ENCODE assay signal across 36 cellular contexts in genomic region chr12:21585485-21585884, GRCh38. TPM values are rescaled to one million over a fixed set of nuclear protein-coding genes. Genes with fewer than 3 reads are reported as not detected.
"Had no signal": no experiment of that assay in that cellular context is flagged by ENCODE, and none has a peak within 500 bp of the region (broad histone marks: within the 10 kb centered on the region; RNA-seq: fewer than 3 reads in every experiment).

No MANE protein-coding gene starts in this region.

- H3K9me3 ChIP-seq: adrenal gland, body of pancreas had no signal

- DNase-seq: activated effector memory CD4-positive, alpha-beta T cell treated with anti-CD3 and anti-CD28 coated beads, Interleukin-2, amount 50 U/mL, for 16 hours; activated effector memory CD4-positive, alpha-beta T cell treated with Interleukin-2 at 50 U/mL for 16 hours; activated gamma-delta T cell; activated gamma-delta T cell treated with Interleukin-2 at 50 U/mL for 16 hours; activated naive CD4-positive, alpha-beta T cell; activated naive CD4-positive, alpha-beta T cell treated with anti-CD3 and anti-CD28 coated beads for 36 hours; activated naive CD4-positive, alpha-beta T cell treated with anti-CD3 and anti-CD28 coated beads, Interleukin-2, amount 10 ng/mL, durations not matched to agents 7 days and 5 days; activated naive CD4-positive, alpha-beta T cell treated with anti-CD3 and anti-CD28 coated beads, Interleukin-2, amount 50 U/mL, for 16 hours; activated naive CD4-positive, alpha-beta T cell treated with Interleukin-2 at 50 U/mL for 16 hours; activated naive CD8-positive, alpha-beta T cell treated with anti-CD3 and anti-CD28 coated beads for 36 hours; activated naive CD8-positive, alpha-beta T cell treated with anti-CD3 and anti-CD28 coated beads, Interleukin-2, amount 10 ng/mL, durations not matched to agents 7 days and 5 days; activated naive CD8-positive, alpha-beta T cell treated with anti-CD3 and anti-CD28 coated beads, Interleukin-2, amount 50 U/mL, for 24 hours; activated T-cell treated with anti-CD3 and anti-CD28 coated beads, Interleukin-2, amount 50 U/mL, for 4 hours; activated T-cell treated with anti-CD3 and anti-CD28 coated beads, Interleukin-2, amount 50 U/mL, for 48 hours; activated T-cell treated with anti-CD3 and anti-CD28 coated beads, Interleukin-2, amount 50 U/mL, for 72 hours; adrenal gland; amniotic stem cell; amygdala; anterior cingulate cortex; aorta; brain microvascular endothelial cell; caudate nucleus; central memory CD4-positive, alpha-beta T cell; cerebellar nuclear complex had no signal

- H3K4me3 ChIP-seq: adrenal gland, ascending aorta, body of pancreas, breast epithelium, cardiac muscle cell had no signal

- H3K4me1 ChIP-seq: adrenal gland, ascending aorta, body of pancreas, breast epithelium had no signal

- FAIRE-seq: astrocyte, bronchial epithelial cell, colon had no signal

- ATAC-seq: activated naive CD4-positive, alpha-beta T cell treated with anti-CD3 and anti-CD28 coated beads, Interleukin-2, amount 50 U/mL, for 72 hours; activated naive CD8-positive, alpha-beta T cell treated with anti-CD3 and anti-CD28 coated beads, Interleukin-2, amount 50 U/mL, for 24 hours; activated T-cell treated with anti-CD3 and anti-CD28 coated beads, Interleukin-2, amount 50 U/mL, for 4 hours; activated T-cell treated with anti-CD3 and anti-CD28 coated beads, Interleukin-2, amount 50 U/mL, for 72 hours; activated T-helper 17 cell treated with anti-CD3 and anti-CD28 coated beads, Interleukin-2, amount 50 U/mL, for 72 hours; body of pancreas had no signal

- H3K27me3 ChIP-seq: adrenal gland, ascending aorta, body of pancreas, brain microvascular endothelial cell, breast epithelium, cardiac muscle cell had no signal

- H3K36me3 ChIP-seq: adrenal gland, ascending aorta, brain microvascular endothelial cell, breast epithelium, cardiac muscle cell had no signal

- H3K27ac ChIP-seq: adrenal gland, ascending aorta, body of pancreas, brain microvascular endothelial cell, breast epithelium, cardiac muscle cell had no signal

RNA-seq across cellular contexts. Expression of gene GYS2, which starts 19.2 kb away (rescaled TPM):
- total RNA-seq: activated naive CD4-positive, alpha-beta T cell treated with anti-CD3 and anti-CD28 coated beads for 36 hours; activated naive CD4-positive, alpha-beta T cell treated with anti-CD3 and anti-CD28 coated beads, Interleukin-2, amount 50 U/mL, for 72 hours; activated naive CD8-positive, alpha-beta T cell treated with anti-CD3 and anti-CD28 coated beads for 36 hours; activated T-cell treated with anti-CD3 and anti-CD28 coated beads, Interleukin-2, amount 50 U/mL, for 72 hours; activated T-helper 17 cell treated with anti-CD3 and anti-CD28 coated beads, Interleukin-2, amount 50 U/mL, for 72 hours; ascending aorta; astrocyte; body of pancreas; bronchial epithelial cell; cardiac muscle cell; cardiac septum; cerebellum; chondrocyte had no signal
- polyA plus RNA-seq: aorta, cardiac muscle cell had no signal

RNA-seq across cellular contexts. Expression of gene SPX, which starts 59.4 kb away (rescaled TPM):
- total RNA-seq: ascending aorta had no signal
